Comparison of ENCODE assay signal across 12 cellular contexts in the genomic region with DNA sequence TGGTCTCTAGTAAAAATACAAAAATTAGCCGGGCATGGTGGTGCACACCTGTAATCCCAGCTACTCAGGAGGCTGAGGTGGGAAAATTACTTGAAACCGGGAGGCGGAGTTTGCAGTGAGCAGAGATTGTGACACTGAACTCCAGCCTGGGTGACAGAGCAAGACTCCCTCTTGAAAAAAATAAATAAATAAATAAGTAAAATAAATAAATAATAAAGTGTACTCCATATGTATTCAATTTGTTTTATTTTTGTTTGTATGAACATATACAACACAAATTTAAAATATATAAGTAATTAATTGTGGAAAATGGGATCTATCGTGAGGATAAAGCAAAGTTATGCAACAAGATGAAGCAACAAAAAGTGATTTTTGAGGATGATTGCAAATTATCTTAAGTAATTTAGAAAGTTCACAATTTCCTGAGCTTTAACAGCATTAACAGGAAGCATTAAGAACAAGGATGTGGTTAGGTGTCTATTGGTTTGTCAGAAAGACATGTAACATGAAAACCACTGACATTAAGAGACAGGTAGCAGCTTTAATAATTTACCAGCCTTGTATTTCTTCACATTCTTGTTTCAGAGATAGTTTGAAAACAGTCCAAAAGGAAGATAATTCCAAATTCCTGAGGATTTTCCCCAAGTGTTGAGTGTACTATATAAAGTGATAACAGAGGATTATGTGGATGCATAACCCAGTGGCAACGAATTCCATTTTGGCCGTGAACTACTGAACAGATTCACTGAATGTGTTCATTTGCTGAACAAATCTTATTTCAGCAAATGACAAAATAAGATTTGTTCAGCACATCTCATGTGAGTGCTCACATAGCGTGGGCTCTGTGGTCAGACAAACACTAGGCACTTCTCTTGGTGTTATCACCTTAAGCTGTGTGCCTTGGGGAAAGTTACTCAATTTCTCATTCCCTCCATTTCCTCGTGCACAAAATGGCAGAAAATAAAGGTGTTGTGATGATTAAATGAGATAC.
DNase-seq lines count a peak whose midpoint lies in the region; ATAC-seq and TF ChIP-seq lines count a peak whose summit lies in the region.
"Had no signal": no experiment of that assay in that cellular context is flagged by ENCODE, and none has a peak within 500 bp of the region (broad histone marks: within the 10 kb centered on the region; RNA-seq: fewer than 3 reads in every experiment).

No MANE protein-coding gene starts in this region.

- H3K36me3 Mint-ChIP-seq in mesothelial cell of epicardium = peaks cover 8% of the 10 kb centered on the region

- DNase-seq in GM13976 (ENCODE audit: low spot score) (peak; percentile 36), Peyer's patch (peak in 2 of 3 donors; percentile 21 to 53), mucosa of descending colon (no peak), mesothelial cell of epicardium (ENCODE audit: low spot score in 2 of 2, unreplicated experiment in 2 of 2) (no peak), vagina (ENCODE audit: extremely low spot score in 2 of 2) (no peak), GDM1 (lab: John Stamatoyannopoulos, UW) (no peak)
- DNase-seq in stimulated activated CD8-positive, alpha-beta memory T cell treated with anti-CD3 and anti-CD28 coated beads, Interleukin-4, amount 100 ng/mL, for 48 hours = no peak
- DNase-seq: HFFc6, NCI-H1048, SHP77, tibial artery had no signal

- H3K27me3 ChIP-seq in Peyer's patch (no peaks in the 10 kb centered on the region), vagina (no peaks in the 10 kb centered on the region)
- H3K27me3 ChIP-seq: tibial artery had no signal

- H3K4me1 ChIP-seq in Peyer's patch (peaks cover 0 to 20% (median under 1%) of the 10 kb centered on the region in 4 donors), mucosa of descending colon (ENCODE audit: low read depth) (no peaks in the 10 kb centered on the region), vagina (peaks cover 6% of the 10 kb centered on the region)
- H3K4me1 ChIP-seq: tibial artery had no signal

- H3K36me3 ChIP-seq in Peyer's patch = no peaks in the 10 kb centered on the region
- H3K36me3 ChIP-seq in mucosa of descending colon (ENCODE audit: low read depth) = no peaks in the 10 kb centered on the region
- H3K36me3 ChIP-seq in vagina = no peaks in the 10 kb centered on the region
- H3K36me3 ChIP-seq: tibial artery had no signal

- no peak for TF ChIP-seq CTCF in GM13976 (IDR thresholded peaks at IDR 0.05; ENCODE audit: borderline replicate concordance, control extremely low read depth, extremely low read depth, insufficient read depth, missing control alignments)
- TF ChIP-seq CTCF in Peyer's patch (IDR thresholded peaks at IDR 0.05) = no peak
- TF ChIP-seq CTCF in mucosa of descending colon (IDR thresholded peaks at IDR 0.05) = no peak
- TF ChIP-seq CTCF in mesothelial cell of epicardium (IDR thresholded peaks at IDR 0.05; ENCODE audit: unreplicated experiment) = no peak
- no peak for TF ChIP-seq CTCF in vagina (IDR thresholded peaks at IDR 0.05)

- peaks cover 5% of the 10 kb centered on the region for H3K4me1 Mint-ChIP-seq in mesothelial cell of epicardium

- intact Hi-C loops in mucosa of descending colon (cut with DNase I, micrococcal nuclease) = no loop called here
- intact Hi-C loops in vagina (cut with DNase I) = no loop called here

- H3K4me3 ChIP-seq in Peyer's patch (no peak overlapping the region), mucosa of descending colon (no peak overlapping the region), vagina (no peak overlapping the region)
- H3K4me3 ChIP-seq: tibial artery had no signal

- ATAC-seq in HG02885 (IDR thresholded peaks at IDR 0.05; ENCODE audit: poor library complexity, unreplicated experiment) (peak; percentile 44), mucosa of descending colon (peak; percentile 70)

- H3K9me3 Mint-ChIP-seq in mesothelial cell of epicardium = peaks cover 26% of the 10 kb centered on the region
- H3K9me3 Mint-ChIP-seq: HFFc6 had no signal

- H3K27ac Mint-ChIP-seq in mesothelial cell of epicardium = no peak overlapping the region
- H3K27ac Mint-ChIP-seq: HFFc6 had no signal

- H3K27me3 Mint-ChIP-seq in mesothelial cell of epicardium (ENCODE audit: low read depth) = no peaks in the 10 kb centered on the region

- no peak overlapping the region for H3K4me3 Mint-ChIP-seq in mesothelial cell of epicardium
- H3K4me3 Mint-ChIP-seq: HFFc6 had no signal

- TF ChIP-seq POLR2A in Peyer's patch (IDR thresholded peaks at IDR 0.05) (no peak), vagina (IDR thresholded peaks at IDR 0.05) (no peak)

- peak overlapping the region; percentile 59 to 83 (median 77) for H3K27ac ChIP-seq in Peyer's patch
- no peak overlapping the region for H3K27ac ChIP-seq in vagina
- H3K27ac ChIP-seq: tibial artery had no signal

- H3K9me3 ChIP-seq in Peyer's patch (peaks cover 0 to 25% (median 0%) of the 10 kb centered on the region in 4 donors), mucosa of descending colon (peaks cover 18% of the 10 kb centered on the region), vagina (no peaks in the 10 kb centered on the region)
- H3K9me3 ChIP-seq: tibial artery had no signal

- in situ Hi-C loops in GM13976 (cut with MboI; ENCODE audit: low sequenced_read_pairs, unreplicated experiment) = no loop called here

Comparison
In these comparisons a context has a peak if more than half of its experiments do, and no peak if none do; other contexts are left out.
1. DNase-seq: peak in GM13976 (single experiment) and Peyer's patch (2 of 3); none in mucosa of descending colon (0 of 3), mesothelial cell of epicardium (0 of 2), stimulated activated CD8-positive, alpha-beta memory T cell treated with anti-CD3 and anti-CD28 coated beads, Interleukin-4, amount 100 ng/mL, for 48 hours (single experiment), vagina (0 of 2) and GDM1 (single experiment).